Comparison of ENCODE assay signal across 8 cellular contexts in the genomic region with DNA sequence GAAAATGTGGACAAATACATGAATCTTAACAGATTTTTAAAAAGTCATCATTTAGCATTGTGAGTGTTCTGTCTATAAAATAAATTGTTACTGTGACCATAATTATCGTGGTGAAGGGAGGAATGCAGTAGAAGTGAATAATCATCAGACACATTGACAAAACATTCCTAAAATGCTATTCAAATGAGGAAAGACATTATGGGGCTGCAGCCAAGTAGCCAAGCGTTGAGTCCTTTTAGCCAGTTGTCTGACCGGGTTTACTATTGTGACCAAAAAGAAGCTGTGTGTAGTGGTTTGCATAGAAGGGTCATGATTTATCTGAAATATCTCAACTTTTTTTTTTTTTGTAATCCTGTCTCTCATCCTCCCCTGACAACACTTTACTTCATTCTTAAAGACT. TPM values are rescaled to one million over a fixed set of nuclear protein-coding genes. Genes with fewer than 3 reads are reported as not detected.
DNase-seq lines count a peak whose midpoint lies in the region; ATAC-seq and TF ChIP-seq lines count a peak whose summit lies in the region.
"Had no signal": no experiment of that assay in that cellular context is flagged by ENCODE, and none has a peak within 500 bp of the region (broad histone marks: within the 10 kb centered on the region; RNA-seq: fewer than 3 reads in every experiment).

No MANE protein-coding gene starts in this region.

- TF ChIP-seq CTCF in mammary epithelial cell (conservative IDR thresholded peaks at IDR 0.05 in 1 of 2, IDR thresholded peaks at IDR 0.05 in 1 of 2; ENCODE audit: extremely low read depth in 1 of 2, insufficient read depth in 1 of 2, low read depth in 1 of 2, low read length in 2 of 2) (no peak), thyroid gland (IDR thresholded peaks at IDR 0.05) (no peak), natural killer cell (IDR thresholded peaks at IDR 0.05) (no peak), ovary (IDR thresholded peaks at IDR 0.05) (no peak)

- TF ChIP-seq POLR2A in thyroid gland (IDR thresholded peaks at IDR 0.05) = no peak
- no peak for TF ChIP-seq POLR2A in ovary (IDR thresholded peaks at IDR 0.05)

- whole genome bisulfite sequencing in mammary epithelial cell (ENCODE audit: low coverage, missing lambda C conversion rate) = 0% methylated on average over 3 of the region's 3 CpGs
- WGBS in thyroid gland, 2 donors = 23% methylated on average over 3 of the region's 3 CpGs
- WGBS in ovary, 3 donors = 3 to 11% (median 3%) methylated on average over 3 of the region's 3 CpGs

- no TSS peak for BruUV-seq in mammary epithelial cell (replicated peaks; lab: Mats Ljungman, UMichigan)

- in situ Hi-C loops in mammary epithelial cell (cut with MboI; ENCODE audit: low sequenced_read_pairs in 2 of 2) = no loop called here

- no peaks in the 10 kb centered on the region for H3K9me3 ChIP-seq in mammary epithelial cell (replicated peaks; ENCODE audit: insufficient read depth, low read length)
- no peaks in the 10 kb centered on the region for H3K9me3 ChIP-seq in thyroid gland
- no peaks in the 10 kb centered on the region for H3K9me3 ChIP-seq in ovary
- H3K9me3 ChIP-seq: stomach had no signal

- DNase-seq in HK-2 (ENCODE audit: unreplicated experiment) = peak; percentile 46
- DNase-seq in mammary epithelial cell = peak; percentile 69
- peak; percentile 81 for DNase-seq in islet precursor cell
- DNase-seq in thyroid gland = peak; percentile 31 to 46
- no peak for DNase-seq in natural killer cell
- no peak for DNase-seq in ovary
- DNase-seq: stomach had no signal

- no peaks in the 10 kb centered on the region for H3K9me3 Mint-ChIP-seq in natural killer cell

- peaks cover 0 to 5% of the 10 kb centered on the region in 2 donors for H3K27me3 Mint-ChIP-seq in natural killer cell (ENCODE audit: low read depth in 2 of 2)

- H3K79me2 ChIP-seq in mammary epithelial cell (ENCODE audit: insufficient read depth, low read length) = peaks cover 95% of the 10 kb centered on the region

- H3K4me1 ChIP-seq in mammary epithelial cell (ENCODE audit: insufficient read depth, low read length) (peaks cover 14% of the 10 kb centered on the region), thyroid gland (peaks cover 13 to 16% of the 10 kb centered on the region in 2 donors), ovary (ENCODE audit: insufficient read depth) (peaks cover 1% of the 10 kb centered on the region)

- H3K27me3 ChIP-seq in mammary epithelial cell (ENCODE audit: insufficient read depth, low read length) (no peaks in the 10 kb centered on the region), thyroid gland (no peaks in the 10 kb centered on the region), ovary (no peaks in the 10 kb centered on the region)
- H3K27me3 ChIP-seq: stomach had no signal

- H3K36me3 ChIP-seq in mammary epithelial cell (ENCODE audit: insufficient read depth, low read length) = peaks cover 1% of the 10 kb centered on the region
- H3K36me3 ChIP-seq in thyroid gland = no peaks in the 10 kb centered on the region
- no peaks in the 10 kb centered on the region for H3K36me3 ChIP-seq in ovary
- H3K36me3 ChIP-seq: stomach had no signal

- no peak overlapping the region for H3K9ac ChIP-seq in mammary epithelial cell (ENCODE audit: insufficient read depth, low read length)

- no peak for TF ChIP-seq EP300 in ovary (IDR thresholded peaks at IDR 0.05)

- dilution Hi-C loops in mammary epithelial cell (cut with HindIII; ENCODE audit: low sequenced_read_pairs) = no loop called here

- intact Hi-C loops in mammary epithelial cell (cut with micrococcal nuclease) (no loop called here), thyroid gland (cut with DNase I) (no loop called here), natural killer cell (cut with micrococcal nuclease) (no loop called here), ovary (cut with DNase I) (no loop called here)

- no peaks in the 10 kb centered on the region for H3K36me3 Mint-ChIP-seq in natural killer cell

- H4K20me1 ChIP-seq in mammary epithelial cell (ENCODE audit: insufficient read depth, low read length) = no peaks in the 10 kb centered on the region

- H3K27ac ChIP-seq in mammary epithelial cell (ENCODE audit: insufficient read depth, low read depth, low read length) = peak overlapping the region; percentile 31
- peak overlapping the region in 2 of 3 donors; percentile 22 to 58 for H3K27ac ChIP-seq in thyroid gland
- H3K27ac ChIP-seq in ovary = no peak overlapping the region

- H3K27ac Mint-ChIP-seq in natural killer cell = no peak overlapping the region

- CTCF ChIA-PET in mammary epithelial cell (lab: Charles Lee; ENCODE audit: low non-redundant PET) = no interaction called here

- peaks cover 4 to 5% of the 10 kb centered on the region in 2 donors for H3K4me1 Mint-ChIP-seq in natural killer cell

- no peak overlapping the region for H3K4me3 Mint-ChIP-seq in natural killer cell

- peak overlapping the region; percentile 67 for H3K4me2 ChIP-seq in mammary epithelial cell (ENCODE audit: insufficient read depth, low read depth, low read length)

- no peak for ATAC-seq in natural killer cell
- ATAC-seq in GM21390 (IDR thresholded peaks at IDR 0.05; ENCODE audit: unreplicated experiment) = no peak

- H2AFZ ChIP-seq in mammary epithelial cell (ENCODE audit: low read depth, low read length) = no peak overlapping the region

- no peak overlapping the region for H3K4me3 ChIP-seq in mammary epithelial cell (replicated peaks in 1 of 3; ENCODE audit: insufficient read depth in 1 of 3, low read depth in 2 of 3, low read length in 3 of 3)
- no peak overlapping the region for H3K4me3 ChIP-seq in thyroid gland (replicated peaks in 1 of 3)
- no peak overlapping the region for H3K4me3 ChIP-seq in ovary
- H3K4me3 ChIP-seq: stomach had no signal

RNA-seq across cellular contexts. Expression of gene WWC2, which starts 19.5 kb away (rescaled TPM):
- total RNA-seq in mammary epithelial cell (10 to 100 TPM; 20.0 to 35.7 TPM), thyroid gland (10 to 100 TPM; 44.6 to 87.4 (median 53.5) TPM), natural killer cell (10 to 100 TPM in 1 of 3 donors, 1 to 10 TPM in 2; 8.2 to 22.7 (median 9.2) TPM), ovary (10 to 100 TPM; 28.3 to 43.0 (median 32.7) TPM)
- polyA plus RNA-seq in mammary epithelial cell (9.1 TPM), ovary (10 to 100 TPM in 1 of 2 donors, 1 to 10 TPM in 1; 9.4 to 18.8 TPM)
- 18.6 TPM for polyA minus RNA-seq in mammary epithelial cell

Comparison
In these comparisons a context has a peak if more than half of its experiments do, and no peak if none do; other contexts are left out.
1. DNase-seq: peak in HK-2 (single experiment), mammary epithelial cell (single experiment), islet precursor cell (single experiment) and thyroid gland (2 of 2); none in natural killer cell (single experiment) and ovary (0 of 5).
2. H3K27ac ChIP-seq: peak in mammary epithelial cell (single experiment) and thyroid gland (2 of 3); none in ovary (0 of 2).